ENCODE assay signal across 11 cellular contexts in genomic region chr15:70998319-70998718, GRCh38.
"Had no signal": no experiment of that assay in that cellular context is flagged by ENCODE, and none has a peak within 500 bp of the region (broad histone marks: within the 10 kb centered on the region; RNA-seq: fewer than 3 reads in every experiment).

No MANE protein-coding gene starts in this region.

- FAIRE-seq: H1, H54 had no signal

- H3K4me2 ChIP-seq: GM23338 had no signal

- DNase-seq: GM23248, GOT3, H7, H9, HCEC 1CT, HFFc6 had no signal

- H3K9ac ChIP-seq: GM23248 had no signal

- H3K36me3 ChIP-seq: HAP-1 had no signal

- H3K4me3 Mint-ChIP-seq: GM23338, H9, HFFc6 had no signal

- H3K4me1 Mint-ChIP-seq: GM23338, H9 had no signal

- H2AFZ ChIP-seq: GM23248, GM23338 had no signal

- H3K4me1 ChIP-seq: HAP-1 had no signal

- H3K27ac Mint-ChIP-seq: GM23338, H9, HFFc6 had no signal

- ATAC-seq: GM23338, HCT116 had no signal

- H3K27ac ChIP-seq: GM23248 had no signal

- H3K4me3 ChIP-seq: GM23248, GM23338, HAP-1 had no signal

- H3K9me3 ChIP-seq: HAP-1 had no signal
